8 cellular contexts compared by ENCODE assay signal in genomic region chr19:36605101-36605838, GRCh38. TPM values are rescaled to one million over a fixed set of nuclear protein-coding genes. Genes with fewer than 3 reads are reported as not detected.
DNase-seq lines count a peak whose midpoint lies in the region; ATAC-seq, FAIRE-seq and TF ChIP-seq lines count a peak whose summit lies in the region.

Gene ZNF382 (plus strand): TSS chr19:36605313. CDS start chr19:36609915, 4,602 bp downstream.

- peaks cover 19% of the 10 kb centered on the region for H3K4me1 Mint-ChIP-seq in nephron

- H3K9me3 Mint-ChIP-seq in nephron = peaks cover 37% of the 10 kb centered on the region

- H3K4me3 Mint-ChIP-seq in nephron = peak within 1 kb of the TSS; percentile 92 to 98 (median 95)

- H3K27me3 Mint-ChIP-seq in nephron (ENCODE audit: low read depth) = no peaks in the 10 kb centered on the region

- FAIRE-seq in RCC 7860 (lab: Jason Lieb, UNC) = no peak

- peak; percentile 85 for ATAC-seq in GM18511 (IDR thresholded peaks at IDR 0.05; ENCODE audit: unreplicated experiment)
- peak; percentile 63 for ATAC-seq in HG03045 (IDR thresholded peaks at IDR 0.05; ENCODE audit: unreplicated experiment)

- peak; percentile 91 for DNase-seq in OCI-M1 (lab: John Stamatoyannopoulos, UW)
- peak; percentile 69 to 79 for DNase-seq in activated T-helper 1 cell treated with anti-CD3 and anti-CD28 coated beads, Interleukin-2, amount 50 U/mL, for 16 hours (ENCODE audit: low read depth in 1 of 2, low spot score in 1 of 2)
- DNase-seq in fibroblast of the aortic adventitia (ENCODE audit: low read depth) = peak; percentile 40
- peak; percentile 88 for DNase-seq in stimulated activated naive CD4-positive, alpha-beta T cell treated with Interleukin-2 at 50 U/mL for 16 hours (lab: John Stamatoyannopoulos, UW)
- no peak for DNase-seq in RCC 7860 (ENCODE audit: low spot score)

- H3K27ac Mint-ChIP-seq in nephron = peak within 1 kb of the TSS; percentile 78 to 95 (median 87)

- TF ChIP-seq CTCF in fibroblast of the aortic adventitia (IDR thresholded peaks at IDR 0.05; ENCODE audit: insufficient read depth, low read length) (no peak), nephron (IDR thresholded peaks at IDR 0.05; ENCODE audit: unreplicated experiment in 3 of 3) (no peak)

- H3K4me3 ChIP-seq in fibroblast of the aortic adventitia (ENCODE audit: low read depth, low read length) = peak within 1 kb of the TSS; percentile 71

- peaks cover 64% of the 10 kb centered on the region for H3K36me3 Mint-ChIP-seq in nephron (ENCODE audit: low read depth)

RNA-seq across cellular contexts. Expression of gene ZNF382, which starts in this region (rescaled TPM):
- total RNA-seq in fibroblast of the aortic adventitia (ENCODE audit: low replicate concordance) = 4.6 and 17.7 TPM in 2 replicates
